ENCODE assay signal across 8 cellular contexts in genomic region chr19:47047931-47048399, GRCh38. TPM values are rescaled to one million over a fixed set of nuclear protein-coding genes. Genes with fewer than 3 reads are reported as not detected.
DNase-seq lines count a peak whose midpoint lies in the region; ATAC-seq and TF ChIP-seq lines count a peak whose summit lies in the region.

No MANE protein-coding gene starts in this region.

- DNase-seq in GM10248 (ENCODE audit: extremely low spot score) (peak; percentile 95), NCI-H1436 (lab: John Stamatoyannopoulos, UW) (peak; percentile 80), T-helper 1 cell (peak; percentile 44 to 87 (median 54)), anterior cingulate cortex (lab: John Stamatoyannopoulos, UW) (peak; percentile 14 to 95 (median 82)), right cardiac atrium (peak; percentile 81 to 92 (median 85)), pulmonary artery endothelial cell (ENCODE audit: low read depth, low spot score) (peak; percentile 80), vagina (ENCODE audit: extremely low spot score in 2 of 2) (peak in 1 of 2 donors; percentile 93)

- no peak for TF ChIP-seq POLR2A in vagina (IDR thresholded peaks at IDR 0.05)

- CTCF ChIA-PET in GM10248 (lab: Yijun Ruan, JAX): interaction anchor here (0.9 to 1.2 kb wide), 7 partner anchors 9 to 199 kb away, joined by 3 to 5 read pairs (median 5); no protein-coding TSS in a partner anchor

- H3K36me3 ChIP-seq in vagina: no peaks in the 10 kb centered on the region

- no peaks in the 10 kb centered on the region for H3K27me3 ChIP-seq in right cardiac atrium (ENCODE audit: control insufficient read depth, insufficient read depth)
- no peaks in the 10 kb centered on the region for H3K27me3 ChIP-seq in vagina

- peak overlapping the region; percentile 72 for H3K27ac ChIP-seq in right cardiac atrium (ENCODE audit: low read length)
- H3K27ac ChIP-seq in vagina: peak overlapping the region; percentile 80

- POLR2A ChIA-PET in GM10248 (lab: Yijun Ruan, JAX): interaction anchor here (0.8 to 1.0 kb wide), 2 partner anchors 65 to 178 kb away, joined by 3 to 6 read pairs; partner anchors contain the start of gene ZC3H4

- intact Hi-C loops in right cardiac atrium (cut with DNase I): no loop called here
- intact Hi-C loops in vagina (cut with DNase I): no loop called here

- H3K4me3 ChIP-seq in right cardiac atrium (ENCODE audit: low read length): peak overlapping the region; percentile 90
- H3K4me3 ChIP-seq in vagina: peak overlapping the region; percentile 96 to 99

- ATAC-seq in HG02642 (IDR thresholded peaks at IDR 0.05; ENCODE audit: poor library complexity, unreplicated experiment) (peak; percentile 34), right cardiac atrium (peak; percentile 89)

- H3K4me1 ChIP-seq in right cardiac atrium (ENCODE audit: control insufficient read depth, insufficient read depth, low read length) (peaks cover 3% of the 10 kb centered on the region), vagina (peaks cover 9% of the 10 kb centered on the region)

- under 1% methylated on average over 32 of the region's 32 CpGs for WGBS in right cardiac atrium

- TF ChIP-seq CTCF in GM10248 (IDR thresholded peaks at IDR 0.05; ENCODE audit: control extremely low read depth, extremely low read depth, low read depth, missing control alignments) (no peak), vagina (IDR thresholded peaks at IDR 0.05) (no peak)

- no peaks in the 10 kb centered on the region for H3K9me3 ChIP-seq in right cardiac atrium (ENCODE audit: control insufficient read depth, low read length)
- H3K9me3 ChIP-seq in vagina: no peaks in the 10 kb centered on the region

RNA-seq across cellular contexts. Expression of gene TMEM160, which starts 0.5 kb away (rescaled TPM):
- total RNA-seq in right cardiac atrium: 10 to 100 TPM; 33.9 to 40.9 (median 36.2) TPM
- 16.2 TPM for polyA plus RNA-seq in right cardiac atrium
- total RNA-seq in pulmonary artery endothelial cell: 22.6 and 33.4 TPM in 2 replicates
- 36.3 TPM for total RNA-seq in vagina

RNA-seq across cellular contexts. Expression of gene NPAS1, which starts 28.3 kb away (rescaled TPM):
- total RNA-seq in right cardiac atrium (under 1 TPM; 0.24 to 0.77 (median 0.39) TPM), pulmonary artery endothelial cell (0.20 TPM in 1 of 2 replicates, not detected in the other), vagina (0.49 TPM)
- 0.91 TPM for polyA plus RNA-seq in right cardiac atrium
